3 cellular contexts compared by ENCODE assay signal in the genomic region with DNA sequence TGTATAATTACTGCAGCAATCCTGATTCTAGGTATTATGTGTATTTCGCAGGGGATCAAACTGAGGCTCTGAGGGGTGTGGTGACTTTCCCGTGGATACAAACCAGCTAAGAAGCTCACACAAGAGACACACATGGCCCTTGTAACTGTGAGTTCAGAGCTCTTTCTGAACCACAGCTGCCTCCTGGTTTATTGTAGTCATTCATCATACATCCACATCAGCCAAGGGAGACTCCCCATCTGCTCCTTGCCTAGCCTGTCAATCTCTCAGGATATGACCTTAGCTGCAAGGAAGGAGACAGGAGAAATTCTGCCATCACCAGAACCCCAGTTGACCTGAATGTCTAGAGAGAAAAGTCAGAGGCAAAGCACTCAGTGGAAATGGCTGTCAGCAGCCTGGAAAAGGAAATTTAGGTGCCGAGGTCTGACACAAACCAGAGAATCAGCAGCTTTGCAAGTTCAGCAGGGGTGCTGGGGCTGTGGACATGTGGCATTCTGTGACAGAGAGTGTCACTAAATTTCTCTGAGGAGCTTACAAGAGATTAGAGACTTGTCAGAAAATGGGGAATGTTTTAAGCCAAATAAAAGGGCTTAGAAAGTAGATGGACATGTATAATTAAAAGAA.
TF ChIP-seq lines count a peak whose summit lies in the region.

No MANE protein-coding gene starts in this region.

TF ChIP-seq in IMR-90, 13 proteins besides CTCF, POLR2A, EP300 and RAD21 (continued from another document):
- TF ChIP-seq SMC3 (IDR thresholded peaks at IDR 0.05; ENCODE audit: low read depth, low read length) (no peak), MAZ (IDR thresholded peaks at IDR 0.05; ENCODE audit: borderline replicate concordance, low read depth, low read length) (no peak), MXI1 (IDR thresholded peaks at IDR 0.05; ENCODE audit: borderline replicate concordance, low read depth, low read length) (no peak), BHLHE40 (IDR thresholded peaks at IDR 0.05; ENCODE audit: low read depth, low read length) (no peak), RFX5 (IDR thresholded peaks at IDR 0.05; ENCODE audit: low read depth, low read length) (no peak)
TF ChIP-seq in IMR-90: peak in this region for 0.

TF ChIP-seq in SK-N-SH, 30 proteins besides CTCF, POLR2A, EP300 and RAD21:
- TF ChIP-seq PBX3 (IDR thresholded peaks at IDR 0.05) (peak; percentile 25; the same call in 1 of the 2 replicates), FOSL2 (IDR thresholded peaks at IDR 0.05; ENCODE audit: borderline replicate concordance, low read depth) (no peak)

TF ChIP-seq in WTC11, 78 proteins besides CTCF, POLR2A, EP300 and RAD21 (continued from another document):
- TF ChIP-seq, protein P1, sequence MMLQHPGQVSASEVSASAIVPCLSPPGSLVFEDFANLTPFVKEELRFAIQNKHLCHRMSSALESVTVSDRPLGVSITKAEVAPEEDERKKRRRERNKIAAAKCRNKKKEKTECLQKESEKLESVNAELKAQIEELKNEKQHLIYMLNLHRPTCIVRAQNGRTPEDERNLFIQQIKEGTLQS (CRISPR knock-in tag; conservative IDR thresholded peaks at IDR 0.05), result no peak
- TF ChIP-seq FOXP4 (CRISPR knock-in tag; IDR thresholded peaks at IDR 0.05) (no peak), NFATC4 (CRISPR knock-in tag; IDR thresholded peaks at IDR 0.05) (no peak), JUN (CRISPR knock-in tag; IDR thresholded peaks at IDR 0.05) (no peak), EMX1 (CRISPR knock-in tag; IDR thresholded peaks at IDR 0.05) (no peak), AR (CRISPR knock-in tag; IDR thresholded peaks at IDR 0.05) (no peak), IRF2 (CRISPR knock-in tag; IDR thresholded peaks at IDR 0.05; ENCODE audit: borderline replicate concordance, low read depth) (no peak), ARID4B (CRISPR knock-in tag; IDR thresholded peaks at IDR 0.05; ENCODE audit: borderline replicate concordance) (no peak), ZNF671 (CRISPR knock-in tag; IDR thresholded peaks at IDR 0.05) (no peak), MAX (CRISPR knock-in tag; IDR thresholded peaks at IDR 0.05) (no peak), MYBL2 (CRISPR knock-in tag; IDR thresholded peaks at IDR 0.05) (no peak), NR2C2 (CRISPR knock-in tag; IDR thresholded peaks at IDR 0.05) (no peak), FOXJ3 (CRISPR knock-in tag; IDR thresholded peaks at IDR 0.05; ENCODE audit: borderline replicate concordance) (no peak)
- TF ChIP-seq, protein P2, sequence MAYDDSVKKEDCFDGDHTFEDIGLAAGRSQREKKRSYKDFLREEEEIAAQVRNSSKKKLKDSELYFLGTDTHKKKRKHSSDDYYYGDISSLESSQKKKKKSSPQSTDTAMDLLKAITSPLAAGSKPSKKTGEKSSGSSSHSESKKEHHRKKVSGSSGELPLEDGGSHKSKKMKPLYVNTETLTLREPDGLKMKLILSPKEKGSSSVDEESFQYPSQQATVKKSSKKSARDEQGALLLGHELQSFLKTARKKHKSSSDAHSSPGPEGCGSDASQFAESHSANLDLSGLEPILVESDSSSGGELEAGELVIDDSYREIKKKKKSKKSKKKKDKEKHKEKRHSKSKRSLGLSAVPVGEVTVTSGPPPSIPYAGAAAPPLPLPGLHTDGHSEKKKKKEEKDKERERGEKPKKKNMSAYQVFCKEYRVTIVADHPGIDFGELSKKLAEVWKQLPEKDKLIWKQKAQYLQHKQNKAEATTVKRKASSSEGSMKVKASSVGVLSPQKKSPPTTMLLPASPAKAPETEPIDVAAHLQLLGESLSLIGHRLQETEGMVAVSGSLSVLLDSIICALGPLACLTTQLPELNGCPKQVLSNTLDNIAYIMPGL (CRISPR knock-in tag; IDR thresholded peaks at IDR 0.05), result no peak
